8 cellular contexts compared by ENCODE assay signal in the genomic region with DNA sequence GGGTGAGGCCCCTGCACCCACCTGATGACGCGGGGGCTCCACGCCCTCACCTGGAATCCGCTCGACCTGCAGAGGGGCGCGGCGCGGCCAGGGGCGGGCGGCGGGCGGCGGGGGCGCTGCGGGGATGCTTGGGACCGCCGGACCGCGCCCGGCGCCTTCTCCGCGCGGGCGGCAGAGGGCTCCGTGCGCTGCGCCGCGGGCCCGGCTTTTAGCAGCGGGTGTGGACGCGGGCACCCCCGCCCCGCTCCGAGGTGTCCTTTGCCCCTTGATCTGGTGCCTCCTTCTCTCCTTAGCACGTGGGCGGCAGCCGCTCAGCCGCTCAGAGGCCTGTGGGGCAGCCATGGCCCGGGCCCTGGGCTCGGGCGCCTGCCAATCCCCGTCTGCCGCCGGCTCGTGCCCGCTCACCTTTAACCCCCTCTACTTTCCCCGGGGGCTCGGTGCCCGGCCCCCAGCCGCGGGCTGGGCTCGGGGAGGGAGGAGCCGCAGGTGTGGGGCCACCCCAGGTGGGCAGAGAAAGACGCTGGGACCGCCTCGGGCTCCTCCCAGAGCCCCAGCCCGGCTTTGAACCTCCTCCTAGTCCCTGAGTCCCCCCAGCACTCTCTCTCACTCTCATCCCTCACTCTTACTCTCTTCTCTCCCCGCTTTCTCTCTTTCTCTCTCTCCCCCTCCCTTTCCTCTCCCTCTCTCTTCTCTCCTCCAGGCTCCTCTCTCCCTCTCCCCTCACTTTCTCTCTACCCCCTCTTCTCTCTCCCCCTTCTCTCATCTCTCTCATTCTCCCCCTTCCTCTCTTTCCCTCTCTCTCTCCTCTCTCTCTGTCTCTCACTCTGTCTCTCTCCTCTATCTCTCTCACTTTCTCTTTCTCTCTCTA. TPM values are rescaled to one million over a fixed set of nuclear protein-coding genes. Genes with fewer than 3 reads are reported as not detected.
A peak's percentile ranks its signal among the peaks of the same experiment; 100 is the strongest.
DNase-seq lines count a peak whose midpoint lies in the region; ATAC-seq lines count a peak whose summit lies in the region.

No MANE protein-coding gene starts in this region.

- H3K4me3 Mint-ChIP-seq in naive thymus-derived CD4-positive, alpha-beta T cell = peak overlapping the region; percentile 12 to 78 (median 66)

- POLR2A ChIA-PET in naive thymus-derived CD4-positive, alpha-beta T cell (lab: Charles Lee) = no interaction called here

- no peaks in the 10 kb centered on the region for H3K36me3 Mint-ChIP-seq in naive thymus-derived CD4-positive, alpha-beta T cell

- no peaks in the 10 kb centered on the region for H3K9me3 ChIP-seq in ectodermal cell (ENCODE audit: control insufficient read depth, low read length)
- H3K9me3 ChIP-seq in naive thymus-derived CD4-positive, alpha-beta T cell (ENCODE audit: control insufficient read depth in 2 of 3, low read length in 3 of 3) = no peaks in the 10 kb centered on the region

- H3K27me3 ChIP-seq in ectodermal cell (ENCODE audit: control insufficient read depth, insufficient read depth, low read length, poor library complexity, severe bottlenecking) = peaks cover 64% of the 10 kb centered on the region
- H3K27me3 ChIP-seq in naive thymus-derived CD4-positive, alpha-beta T cell (ENCODE audit: control insufficient read depth in 2 of 2, insufficient read depth in 2 of 2, low read length in 2 of 2) = peaks cover 0 to 15% of the 10 kb centered on the region in 2 donors

- peak overlapping the region; percentile 47 for H3K4me3 ChIP-seq in ectodermal cell (ENCODE audit: insufficient read depth, low read depth, low read length)
- H3K4me3 ChIP-seq in naive thymus-derived CD4-positive, alpha-beta T cell (ENCODE audit: low read length) = peak overlapping the region; percentile 19

- H3K27ac Mint-ChIP-seq in naive thymus-derived CD4-positive, alpha-beta T cell = peak overlapping the region in 1 of 9 donors; percentile 25

- H3K4me1 Mint-ChIP-seq in naive thymus-derived CD4-positive, alpha-beta T cell = peaks cover 8 to 17% (median 9%) of the 10 kb centered on the region in 7 donors

- CTCF ChIA-PET in naive thymus-derived CD4-positive, alpha-beta T cell (lab: Charles Lee) = no interaction called here

- H3K4me1 ChIP-seq in ectodermal cell (ENCODE audit: control insufficient read depth, insufficient read depth, low read length) = peaks cover 2% of the 10 kb centered on the region
- peaks cover 0 to 4% of the 10 kb centered on the region in 2 donors for H3K4me1 ChIP-seq in naive thymus-derived CD4-positive, alpha-beta T cell (ENCODE audit: control insufficient read depth in 2 of 2, insufficient read depth in 2 of 2, low read length in 2 of 2)

- 1% methylated on average over 62 of the region's 62 CpGs for WGBS in ectodermal cell, 2 experiments

- H3K9me3 Mint-ChIP-seq in naive thymus-derived CD4-positive, alpha-beta T cell = peaks cover 0 to 4% (median 0%) of the 10 kb centered on the region in 11 donors

- no peaks in the 10 kb centered on the region for H3K36me3 ChIP-seq in ectodermal cell (ENCODE audit: control insufficient read depth, insufficient read depth, low read length)
- no peaks in the 10 kb centered on the region for H3K36me3 ChIP-seq in naive thymus-derived CD4-positive, alpha-beta T cell (ENCODE audit: control insufficient read depth in 2 of 3, insufficient read depth in 3 of 3, low read length in 3 of 3)

- peak; percentile 76 for ATAC-seq in naive thymus-derived CD4-positive, alpha-beta T cell
- ATAC-seq in HG02623 (IDR thresholded peaks at IDR 0.05; ENCODE audit: unreplicated experiment) (no peak), GM18867 (IDR thresholded peaks at IDR 0.05; ENCODE audit: unreplicated experiment) (no peak)

- intact Hi-C loops in naive thymus-derived CD4-positive, alpha-beta T cell (cut with micrococcal nuclease) = loop anchor here in 1 of 2 donors (1.0 kb wide), 1 partner anchor 77 kb away; no protein-coding TSS in a partner anchor

- H3K27me3 Mint-ChIP-seq in naive thymus-derived CD4-positive, alpha-beta T cell = peaks cover 55 to 67% (median 61%) of the 10 kb centered on the region in 5 donors

- H3K27ac ChIP-seq in ectodermal cell (ENCODE audit: insufficient read depth, low read depth, low read length, poor library complexity, severe bottlenecking) = no peak overlapping the region
- H3K27ac ChIP-seq in naive thymus-derived CD4-positive, alpha-beta T cell (ENCODE audit: low read depth, low read length) = no peak overlapping the region

- peak; percentile 45 for DNase-seq in NCI-H510A treated with DMSO at 0.1 percent for 48 hours (lab: John Stamatoyannopoulos, UW)
- DNase-seq in NCI-H510A (lab: John Stamatoyannopoulos, UW) = no peak
- peak; percentile 84 for DNase-seq in SW480 (ENCODE audit: low spot score)
- peak in 5 of 9 donors; percentile 19 to 34 (median 31) for DNase-seq in naive thymus-derived CD4-positive, alpha-beta T cell
- no peak for DNase-seq in putamen (ENCODE audit: low spot score)

RNA-seq across cellular contexts. Expression of gene VPS37D, which starts 19.7 kb away (rescaled TPM):
- 8.1 TPM for polyA plus RNA-seq in ectodermal cell (2013, experiment 1 of 4)
- 8.6 TPM for polyA plus RNA-seq in ectodermal cell (2013, experiment 2 of 4)
- polyA plus RNA-seq in ectodermal cell (2013, experiment 3 of 4) = 11.6 TPM
- 13.6 TPM for polyA plus RNA-seq in ectodermal cell (2013, experiment 4 of 4)
- under 1 TPM in 3 of 5 experiments, not detected in 2; 0.22 to 0.85 (median 0.44) TPM for total RNA-seq in naive thymus-derived CD4-positive, alpha-beta T cell
- not detected for polyA plus RNA-seq in naive thymus-derived CD4-positive, alpha-beta T cell

RNA-seq across cellular contexts. Expression of gene MLXIPL, which starts 23.6 kb away (rescaled TPM):
- polyA plus RNA-seq in ectodermal cell (2013, experiment 1 of 4) = 1.3 TPM
- polyA plus RNA-seq in ectodermal cell (2013, experiment 2 of 4) = 2.0 TPM
- 1.8 TPM for polyA plus RNA-seq in ectodermal cell (2013, experiment 3 of 4)
- 1.5 TPM for polyA plus RNA-seq in ectodermal cell (2013, experiment 4 of 4)
- total RNA-seq in naive thymus-derived CD4-positive, alpha-beta T cell = not detected
- not detected for polyA plus RNA-seq in naive thymus-derived CD4-positive, alpha-beta T cell

RNA-seq across cellular contexts. Expression of gene DNAJC30, which starts 35.3 kb away (rescaled TPM):
- polyA plus RNA-seq in ectodermal cell (2013, experiment 1 of 4) = 7.3 TPM
- polyA plus RNA-seq in ectodermal cell (2013, experiment 2 of 4) = 8.4 TPM
- 5.1 TPM for polyA plus RNA-seq in ectodermal cell (2013, experiment 3 of 4)
- 5.4 TPM for polyA plus RNA-seq in ectodermal cell (2013, experiment 4 of 4)
- 10 to 100 TPM in 4 of 5 experiments, 1 to 10 TPM in 1; 9.5 to 22.4 (median 13.4) TPM for total RNA-seq in naive thymus-derived CD4-positive, alpha-beta T cell
- polyA plus RNA-seq in naive thymus-derived CD4-positive, alpha-beta T cell = 10 to 100 TPM; 11.8 to 12.9 TPM

RNA-seq across cellular contexts. Expression of gene BUD23, which starts 35.4 kb away (rescaled TPM):
- 50.3 TPM for polyA plus RNA-seq in ectodermal cell (2013, experiment 1 of 4)
- 45.1 TPM for polyA plus RNA-seq in ectodermal cell (2013, experiment 2 of 4)
- 43.5 TPM for polyA plus RNA-seq in ectodermal cell (2013, experiment 3 of 4)
- 52.3 TPM for polyA plus RNA-seq in ectodermal cell (2013, experiment 4 of 4)
- 100 to 1,000 TPM in 2 of 5 experiments, 10 to 100 TPM in 3; 50.5 to 107 (median 72.0) TPM for total RNA-seq in naive thymus-derived CD4-positive, alpha-beta T cell
- 100 to 1,000 TPM; 126 to 156 TPM for polyA plus RNA-seq in naive thymus-derived CD4-positive, alpha-beta T cell

Comparison
In these comparisons a context has a peak if more than half of its experiments do, and no peak if none do; other contexts are left out.
1. DNase-seq: peak in NCI-H510A treated with DMSO at 0.1 percent for 48 hours (single experiment), SW480 (single experiment) and naive thymus-derived CD4-positive, alpha-beta T cell (5 of 9); none in NCI-H510A (single experiment) and putamen (single experiment).